1 cellular context compared by ENCODE assay signal in the genomic region with DNA sequence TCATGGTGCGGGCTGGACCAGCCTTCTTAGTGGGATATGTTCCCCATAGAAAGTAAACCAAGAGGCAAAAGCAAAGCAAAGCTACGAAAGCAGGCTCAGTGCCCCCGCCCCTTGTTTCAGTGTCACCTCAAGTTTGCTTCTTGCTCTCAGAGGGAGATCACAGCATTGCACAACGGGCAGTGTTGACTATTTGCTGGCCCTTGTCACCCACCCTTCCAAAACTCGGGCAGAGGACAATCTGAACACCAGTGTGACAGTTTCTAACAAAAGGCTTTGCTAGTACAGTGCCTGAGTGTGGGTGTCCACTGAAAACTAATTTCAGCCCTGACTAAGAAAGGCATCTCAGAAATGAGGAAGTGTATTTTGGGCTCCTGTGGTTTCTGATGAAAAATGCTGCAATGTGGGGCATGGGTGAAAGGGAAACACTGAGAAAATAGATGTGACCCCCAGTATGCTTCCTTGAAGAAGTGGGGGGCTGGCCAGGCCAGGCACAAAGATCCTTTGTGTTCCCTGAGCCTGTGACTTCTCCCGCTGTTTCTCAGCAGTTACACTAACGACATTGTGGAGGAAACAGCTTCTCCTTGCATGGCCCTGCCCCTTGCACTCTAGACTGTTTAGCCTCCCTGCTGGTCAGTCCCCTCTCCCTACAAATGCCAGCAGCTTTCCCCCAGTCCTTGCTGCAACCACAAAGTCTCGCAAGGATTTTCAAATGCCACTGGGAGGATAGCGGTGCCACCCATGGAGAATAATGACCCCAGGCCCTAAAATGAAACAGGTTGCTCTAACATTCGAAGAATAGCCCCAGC.
TF ChIP-seq lines count a peak whose summit lies in the region.

No MANE protein-coding gene starts in this region.

TF ChIP-seq in HepG2, 621 proteins besides CTCF, POLR2A, EP300 and RAD21 (continued from another document and continues in another):
- TF ChIP-seq, protein P1, sequence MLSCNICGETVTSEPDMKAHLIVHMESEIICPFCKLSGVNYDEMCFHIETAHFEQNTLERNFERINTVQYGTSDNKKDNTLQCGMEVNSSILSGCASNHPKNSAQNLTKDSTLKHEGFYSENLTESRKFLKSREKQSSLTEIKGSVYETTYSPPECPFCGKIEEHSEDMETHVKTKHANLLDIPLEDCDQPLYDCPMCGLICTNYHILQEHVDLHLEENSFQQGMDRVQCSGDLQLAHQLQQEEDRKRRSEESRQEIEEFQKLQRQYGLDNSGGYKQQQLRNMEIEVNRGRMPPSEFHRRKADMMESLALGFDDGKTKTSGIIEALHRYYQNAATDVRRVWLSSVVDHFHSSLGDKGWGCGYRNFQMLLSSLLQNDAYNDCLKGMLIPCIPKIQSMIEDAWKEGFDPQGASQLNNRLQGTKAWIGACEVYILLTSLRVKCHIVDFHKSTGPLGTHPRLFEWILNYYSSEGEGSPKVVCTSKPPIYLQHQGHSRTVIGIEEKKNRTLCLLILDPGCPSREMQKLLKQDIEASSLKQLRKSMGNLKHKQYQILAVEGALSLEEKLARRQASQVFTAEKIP (CRISPR knock-in tag; IDR thresholded peaks at IDR 0.05; ENCODE audit: borderline replicate concordance), result no peak
- no peak for TF ChIP-seq ZNF17 (CRISPR knock-in tag; IDR thresholded peaks at IDR 0.05)
- TF ChIP-seq MED8 (CRISPR knock-in tag; IDR thresholded peaks at IDR 0.05; ENCODE audit: insufficient replicate concordance), result peak; percentile 25
- no peak for TF ChIP-seq ZNF12 (CRISPR knock-in tag; IDR thresholded peaks at IDR 0.05)
- TF ChIP-seq, protein P2, sequence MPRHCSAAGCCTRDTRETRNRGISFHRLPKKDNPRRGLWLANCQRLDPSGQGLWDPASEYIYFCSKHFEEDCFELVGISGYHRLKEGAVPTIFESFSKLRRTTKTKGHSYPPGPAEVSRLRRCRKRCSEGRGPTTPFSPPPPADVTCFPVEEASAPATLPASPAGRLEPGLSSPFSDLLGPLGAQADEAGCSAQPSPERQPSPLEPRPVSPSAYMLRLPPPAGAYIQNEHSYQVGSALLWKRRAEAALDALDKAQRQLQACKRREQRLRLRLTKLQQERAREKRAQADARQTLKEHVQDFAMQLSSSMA (CRISPR knock-in tag; IDR thresholded peaks at IDR 0.05), result no peak
- TF ChIP-seq, protein P3, sequence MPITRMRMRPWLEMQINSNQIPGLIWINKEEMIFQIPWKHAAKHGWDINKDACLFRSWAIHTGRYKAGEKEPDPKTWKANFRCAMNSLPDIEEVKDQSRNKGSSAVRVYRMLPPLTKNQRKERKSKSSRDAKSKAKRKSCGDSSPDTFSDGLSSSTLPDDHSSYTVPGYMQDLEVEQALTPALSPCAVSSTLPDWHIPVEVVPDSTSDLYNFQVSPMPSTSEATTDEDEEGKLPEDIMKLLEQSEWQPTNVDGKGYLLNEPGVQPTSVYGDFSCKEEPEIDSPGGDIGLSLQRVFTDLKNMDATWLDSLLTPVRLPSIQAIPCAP (CRISPR knock-in tag; IDR thresholded peaks at IDR 0.05; ENCODE audit: low read depth), result no peak
- TF ChIP-seq, protein P4, sequence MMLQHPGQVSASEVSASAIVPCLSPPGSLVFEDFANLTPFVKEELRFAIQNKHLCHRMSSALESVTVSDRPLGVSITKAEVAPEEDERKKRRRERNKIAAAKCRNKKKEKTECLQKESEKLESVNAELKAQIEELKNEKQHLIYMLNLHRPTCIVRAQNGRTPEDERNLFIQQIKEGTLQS (CRISPR knock-in tag; IDR thresholded peaks at IDR 0.05), result no peak
- no peak for TF ChIP-seq ZNF720 (CRISPR knock-in tag; IDR thresholded peaks at IDR 0.05)
- no peak for TF ChIP-seq POLR2AphosphoS2 (IDR thresholded peaks at IDR 0.05; ENCODE audit: low read depth, low read length)
- no peak for TF ChIP-seq HNRNPL (IDR thresholded peaks at IDR 0.05; ENCODE audit: low read depth, low read length)
- TF ChIP-seq TSC22D2 (CRISPR knock-in tag; IDR thresholded peaks at IDR 0.05; ENCODE audit: borderline replicate concordance), result no peak
- TF ChIP-seq, protein P5, sequence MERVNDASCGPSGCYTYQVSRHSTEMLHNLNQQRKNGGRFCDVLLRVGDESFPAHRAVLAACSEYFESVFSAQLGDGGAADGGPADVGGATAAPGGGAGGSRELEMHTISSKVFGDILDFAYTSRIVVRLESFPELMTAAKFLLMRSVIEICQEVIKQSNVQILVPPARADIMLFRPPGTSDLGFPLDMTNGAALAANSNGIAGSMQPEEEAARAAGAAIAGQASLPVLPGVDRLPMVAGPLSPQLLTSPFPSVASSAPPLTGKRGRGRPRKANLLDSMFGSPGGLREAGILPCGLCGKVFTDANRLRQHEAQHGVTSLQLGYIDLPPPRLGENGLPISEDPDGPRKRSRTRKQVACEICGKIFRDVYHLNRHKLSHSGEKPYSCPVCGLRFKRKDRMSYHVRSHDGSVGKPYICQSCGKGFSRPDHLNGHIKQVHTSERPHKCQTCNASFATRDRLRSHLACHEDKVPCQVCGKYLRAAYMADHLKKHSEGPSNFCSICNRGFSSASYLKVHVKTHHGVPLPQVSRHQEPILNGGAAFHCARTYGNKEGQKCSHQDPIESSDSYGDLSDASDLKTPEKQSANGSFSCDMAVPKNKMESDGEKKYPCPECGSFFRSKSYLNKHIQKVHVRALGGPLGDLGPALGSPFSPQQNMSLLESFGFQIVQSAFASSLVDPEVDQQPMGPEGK (CRISPR knock-in tag; IDR thresholded peaks at IDR 0.05), result peak; percentile 35; the same call in 1 of the 2 replicates
- TF ChIP-seq, protein P6, sequence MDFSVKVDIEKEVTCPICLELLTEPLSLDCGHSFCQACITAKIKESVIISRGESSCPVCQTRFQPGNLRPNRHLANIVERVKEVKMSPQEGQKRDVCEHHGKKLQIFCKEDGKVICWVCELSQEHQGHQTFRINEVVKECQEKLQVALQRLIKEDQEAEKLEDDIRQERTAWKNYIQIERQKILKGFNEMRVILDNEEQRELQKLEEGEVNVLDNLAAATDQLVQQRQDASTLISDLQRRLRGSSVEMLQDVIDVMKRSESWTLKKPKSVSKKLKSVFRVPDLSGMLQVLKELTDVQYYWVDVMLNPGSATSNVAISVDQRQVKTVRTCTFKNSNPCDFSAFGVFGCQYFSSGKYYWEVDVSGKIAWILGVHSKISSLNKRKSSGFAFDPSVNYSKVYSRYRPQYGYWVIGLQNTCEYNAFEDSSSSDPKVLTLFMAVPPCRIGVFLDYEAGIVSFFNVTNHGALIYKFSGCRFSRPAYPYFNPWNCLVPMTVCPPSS (IDR thresholded peaks at IDR 0.05), result no peak
- no peak for TF ChIP-seq TOPORS (CRISPR knock-in tag; IDR thresholded peaks at IDR 0.05)
- peak; percentile 57; the same call in 1 of the 2 replicates for TF ChIP-seq MTA1 (CRISPR knock-in tag; IDR thresholded peaks at IDR 0.05; ENCODE audit: borderline replicate concordance)
- no peak for TF ChIP-seq REPIN1 (CRISPR knock-in tag; IDR thresholded peaks at IDR 0.05; ENCODE audit: borderline replicate concordance, low read depth)
- no peak for TF ChIP-seq ZFP36 (IDR thresholded peaks at IDR 0.05; ENCODE audit: borderline replicate concordance, low read depth, low read length, partially characterized antibody)
- no peak for TF ChIP-seq ZBTB38 (CRISPR knock-in tag; IDR thresholded peaks at IDR 0.05)
- TF ChIP-seq, protein P7, sequence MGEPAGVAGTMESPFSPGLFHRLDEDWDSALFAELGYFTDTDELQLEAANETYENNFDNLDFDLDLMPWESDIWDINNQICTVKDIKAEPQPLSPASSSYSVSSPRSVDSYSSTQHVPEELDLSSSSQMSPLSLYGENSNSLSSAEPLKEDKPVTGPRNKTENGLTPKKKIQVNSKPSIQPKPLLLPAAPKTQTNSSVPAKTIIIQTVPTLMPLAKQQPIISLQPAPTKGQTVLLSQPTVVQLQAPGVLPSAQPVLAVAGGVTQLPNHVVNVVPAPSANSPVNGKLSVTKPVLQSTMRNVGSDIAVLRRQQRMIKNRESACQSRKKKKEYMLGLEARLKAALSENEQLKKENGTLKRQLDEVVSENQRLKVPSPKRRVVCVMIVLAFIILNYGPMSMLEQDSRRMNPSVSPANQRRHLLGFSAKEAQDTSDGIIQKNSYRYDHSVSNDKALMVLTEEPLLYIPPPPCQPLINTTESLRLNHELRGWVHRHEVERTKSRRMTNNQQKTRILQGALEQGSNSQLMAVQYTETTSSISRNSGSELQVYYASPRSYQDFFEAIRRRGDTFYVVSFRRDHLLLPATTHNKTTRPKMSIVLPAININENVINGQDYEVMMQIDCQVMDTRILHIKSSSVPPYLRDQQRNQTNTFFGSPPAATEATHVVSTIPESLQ (CRISPR knock-in tag; conservative IDR thresholded peaks at IDR 0.05), result no peak
- TF ChIP-seq HDAC2 (CRISPR knock-in tag; IDR thresholded peaks at IDR 0.05), result 0 out of 2 replicates have a peak, but pooled peaks have one; percentile 7
- TF ChIP-seq ZNF607 (CRISPR knock-in tag; IDR thresholded peaks at IDR 0.05; ENCODE audit: borderline replicate concordance), result no peak
- no peak for TF ChIP-seq WIZ (CRISPR knock-in tag; IDR thresholded peaks at IDR 0.05)
- TF ChIP-seq MBNL3 (CRISPR knock-in tag; conservative IDR thresholded peaks at IDR 0.05), result no peak
- TF ChIP-seq POLR2G (IDR thresholded peaks at IDR 0.05; ENCODE audit: low read depth, low read length), result 0 out of 2 replicates have a peak, but pooled peaks have one; percentile 21
- TF ChIP-seq, protein P8, sequence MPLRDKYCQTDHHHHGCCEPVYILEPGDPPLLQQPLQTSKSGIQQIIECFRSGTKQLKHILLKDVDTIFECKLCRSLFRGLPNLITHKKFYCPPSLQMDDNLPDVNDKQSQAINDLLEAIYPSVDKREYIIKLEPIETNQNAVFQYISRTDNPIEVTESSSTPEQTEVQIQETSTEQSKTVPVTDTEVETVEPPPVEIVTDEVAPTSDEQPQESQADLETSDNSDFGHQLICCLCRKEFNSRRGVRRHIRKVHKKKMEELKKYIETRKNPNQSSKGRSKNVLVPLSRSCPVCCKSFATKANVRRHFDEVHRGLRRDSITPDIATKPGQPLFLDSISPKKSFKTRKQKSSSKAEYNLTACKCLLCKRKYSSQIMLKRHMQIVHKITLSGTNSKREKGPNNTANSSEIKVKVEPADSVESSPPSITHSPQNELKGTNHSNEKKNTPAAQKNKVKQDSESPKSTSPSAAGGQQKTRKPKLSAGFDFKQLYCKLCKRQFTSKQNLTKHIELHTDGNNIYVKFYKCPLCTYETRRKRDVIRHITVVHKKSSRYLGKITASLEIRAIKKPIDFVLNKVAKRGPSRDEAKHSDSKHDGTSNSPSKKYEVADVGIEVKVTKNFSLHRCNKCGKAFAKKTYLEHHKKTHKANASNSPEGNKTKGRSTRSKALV (CRISPR knock-in tag; IDR thresholded peaks at IDR 0.05), result no peak
- TF ChIP-seq, protein P9, sequence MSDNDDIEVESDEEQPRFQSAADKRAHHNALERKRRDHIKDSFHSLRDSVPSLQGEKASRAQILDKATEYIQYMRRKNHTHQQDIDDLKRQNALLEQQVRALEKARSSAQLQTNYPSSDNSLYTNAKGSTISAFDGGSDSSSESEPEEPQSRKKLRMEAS (IDR thresholded peaks at IDR 0.05), result 0 out of 2 replicates have a peak, but pooled peaks have one; percentile 24
- TF ChIP-seq, protein P10, sequence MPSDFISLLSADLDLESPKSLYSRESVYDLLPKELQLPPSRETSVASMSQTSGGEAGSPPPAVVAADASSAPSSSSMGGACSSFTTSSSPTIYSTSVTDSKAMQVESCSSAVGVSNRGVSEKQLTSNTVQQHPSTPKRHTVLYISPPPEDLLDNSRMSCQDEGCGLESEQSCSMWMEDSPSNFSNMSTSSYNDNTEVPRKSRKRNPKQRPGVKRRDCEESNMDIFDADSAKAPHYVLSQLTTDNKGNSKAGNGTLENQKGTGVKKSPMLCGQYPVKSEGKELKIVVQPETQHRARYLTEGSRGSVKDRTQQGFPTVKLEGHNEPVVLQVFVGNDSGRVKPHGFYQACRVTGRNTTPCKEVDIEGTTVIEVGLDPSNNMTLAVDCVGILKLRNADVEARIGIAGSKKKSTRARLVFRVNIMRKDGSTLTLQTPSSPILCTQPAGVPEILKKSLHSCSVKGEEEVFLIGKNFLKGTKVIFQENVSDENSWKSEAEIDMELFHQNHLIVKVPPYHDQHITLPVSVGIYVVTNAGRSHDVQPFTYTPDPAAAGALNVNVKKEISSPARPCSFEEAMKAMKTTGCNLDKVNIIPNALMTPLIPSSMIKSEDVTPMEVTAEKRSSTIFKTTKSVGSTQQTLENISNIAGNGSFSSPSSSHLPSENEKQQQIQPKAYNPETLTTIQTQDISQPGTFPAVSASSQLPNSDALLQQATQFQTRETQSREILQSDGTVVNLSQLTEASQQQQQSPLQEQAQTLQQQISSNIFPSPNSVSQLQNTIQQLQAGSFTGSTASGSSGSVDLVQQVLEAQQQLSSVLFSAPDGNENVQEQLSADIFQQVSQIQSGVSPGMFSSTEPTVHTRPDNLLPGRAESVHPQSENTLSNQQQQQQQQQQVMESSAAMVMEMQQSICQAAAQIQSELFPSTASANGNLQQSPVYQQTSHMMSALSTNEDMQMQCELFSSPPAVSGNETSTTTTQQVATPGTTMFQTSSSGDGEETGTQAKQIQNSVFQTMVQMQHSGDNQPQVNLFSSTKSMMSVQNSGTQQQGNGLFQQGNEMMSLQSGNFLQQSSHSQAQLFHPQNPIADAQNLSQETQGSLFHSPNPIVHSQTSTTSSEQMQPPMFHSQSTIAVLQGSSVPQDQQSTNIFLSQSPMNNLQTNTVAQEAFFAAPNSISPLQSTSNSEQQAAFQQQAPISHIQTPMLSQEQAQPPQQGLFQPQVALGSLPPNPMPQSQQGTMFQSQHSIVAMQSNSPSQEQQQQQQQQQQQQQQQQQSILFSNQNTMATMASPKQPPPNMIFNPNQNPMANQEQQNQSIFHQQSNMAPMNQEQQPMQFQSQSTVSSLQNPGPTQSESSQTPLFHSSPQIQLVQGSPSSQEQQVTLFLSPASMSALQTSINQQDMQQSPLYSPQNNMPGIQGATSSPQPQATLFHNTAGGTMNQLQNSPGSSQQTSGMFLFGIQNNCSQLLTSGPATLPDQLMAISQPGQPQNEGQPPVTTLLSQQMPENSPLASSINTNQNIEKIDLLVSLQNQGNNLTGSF (CRISPR knock-in tag; IDR thresholded peaks at IDR 0.05), result no peak
- TF ChIP-seq ZSCAN30 (CRISPR knock-in tag; IDR thresholded peaks at IDR 0.05), result no peak
- TF ChIP-seq ZNF383 (CRISPR knock-in tag; IDR thresholded peaks at IDR 0.05; ENCODE audit: borderline replicate concordance), result no peak
- TF ChIP-seq SP5 (CRISPR knock-in tag; IDR thresholded peaks at IDR 0.05; ENCODE audit: borderline replicate concordance, low read depth), result no peak
- TF ChIP-seq ZBTB1 (CRISPR knock-in tag; IDR thresholded peaks at IDR 0.05; ENCODE audit: borderline replicate concordance), result no peak
- TF ChIP-seq NR2F1 (CRISPR knock-in tag; IDR thresholded peaks at IDR 0.05), result no peak
- no peak for TF ChIP-seq KLF12 (CRISPR knock-in tag; IDR thresholded peaks at IDR 0.05; ENCODE audit: borderline replicate concordance)
- no peak for TF ChIP-seq AHR (CRISPR knock-in tag; IDR thresholded peaks at IDR 0.05)
- no peak for TF ChIP-seq ZNF652 (CRISPR knock-in tag; IDR thresholded peaks at IDR 0.05; ENCODE audit: borderline replicate concordance, low read depth)
